8 cellular contexts compared by ENCODE assay signal in genomic region chr3:134485075-134485536, GRCh38. TPM values are rescaled to one million over a fixed set of nuclear protein-coding genes. Genes with fewer than 3 reads are reported as not detected.
A peak's percentile ranks its signal among the peaks of the same experiment; 100 is the strongest.
DNase-seq lines count a peak whose midpoint lies in the region; ATAC-seq and TF ChIP-seq lines count a peak whose summit lies in the region.

No MANE protein-coding gene starts in this region.

- ATAC-seq in GM21526 (IDR thresholded peaks at IDR 0.05; ENCODE audit: low FRiP score, unreplicated experiment): peak; percentile 17
- peak; percentile 5 for ATAC-seq in activated naive CD8-positive, alpha-beta T cell treated with anti-CD3 and anti-CD28 coated beads, Interleukin-2, amount 50 U/mL, for 24 hours

- peak overlapping the region; percentile 94 for H3K4me3 Mint-ChIP-seq in activated naive CD8-positive, alpha-beta T cell treated with anti-CD3 and anti-CD28 coated beads, Interleukin-2, amount 50 U/mL, for 24 hours

- peaks cover 8% of the 10 kb centered on the region; the same call in 1 of the 2 replicates for H3K36me3 ChIP-seq in iPS DF 6.9 (ENCODE audit: control insufficient read depth, insufficient read depth, low read length)
- H3K36me3 ChIP-seq in smooth muscle cell (ENCODE audit: low read depth): peaks cover 4% of the 10 kb centered on the region

- TF ChIP-seq CTCF in smooth muscle cell (IDR thresholded peaks at IDR 0.05; ENCODE audit: borderline replicate concordance, insufficient read depth, poor library complexity, severe bottlenecking): no peak

- H3K27ac ChIP-seq in iPS DF 6.9 (ENCODE audit: low read length): no peak overlapping the region
- peak overlapping the region; percentile 96 for H3K27ac ChIP-seq in smooth muscle cell (ENCODE audit: low read depth)

- H3K9me3 ChIP-seq in iPS DF 6.9 (ENCODE audit: control insufficient read depth, insufficient read depth, low read length): no peaks in the 10 kb centered on the region
- no peaks in the 10 kb centered on the region for H3K9me3 ChIP-seq in smooth muscle cell (replicated peaks; ENCODE audit: low read depth)

- no CpG with 5 or more reads among the region's 14 CpGs for WGBS in iPS DF 6.9 (ENCODE audit: insufficient coverage, insufficient read length)
- 3% methylated on average over 14 of the region's 14 CpGs for WGBS in smooth muscle cell (ENCODE audit: low lambda C conversion rate)

- H3K9me3 Mint-ChIP-seq in activated naive CD8-positive, alpha-beta T cell treated with anti-CD3 and anti-CD28 coated beads, Interleukin-2, amount 50 U/mL, for 24 hours: no peaks in the 10 kb centered on the region

- H3K4me1 Mint-ChIP-seq in activated naive CD8-positive, alpha-beta T cell treated with anti-CD3 and anti-CD28 coated beads, Interleukin-2, amount 50 U/mL, for 24 hours: peaks cover 47% of the 10 kb centered on the region

- peak overlapping the region; percentile 94 for H3K9ac ChIP-seq in smooth muscle cell (ENCODE audit: low read depth)

- H2AFZ ChIP-seq in smooth muscle cell (ENCODE audit: low read depth): peak overlapping the region; percentile 74

- H3K79me2 ChIP-seq in smooth muscle cell (ENCODE audit: low read depth): peaks cover 50% of the 10 kb centered on the region

- H3K4me1 ChIP-seq in iPS DF 6.9 (ENCODE audit: control insufficient read depth, insufficient read depth, low read length): peaks cover 3% of the 10 kb centered on the region; the same call in 1 of the 2 replicates
- H3K4me1 ChIP-seq in smooth muscle cell (ENCODE audit: low read depth): peaks cover 16% of the 10 kb centered on the region

- H3K36me3 Mint-ChIP-seq in activated naive CD8-positive, alpha-beta T cell treated with anti-CD3 and anti-CD28 coated beads, Interleukin-2, amount 50 U/mL, for 24 hours (ENCODE audit: low read depth): peaks cover 27% of the 10 kb centered on the region

- peaks cover 10% of the 10 kb centered on the region for H4K20me1 ChIP-seq in smooth muscle cell (ENCODE audit: low read depth)

- DNase-seq in NCI-H1694 (lab: John Stamatoyannopoulos, UW) (peak; percentile 21), NCI-H1694 treated with DMSO at 0.1 percent for 48 hours (lab: John Stamatoyannopoulos, UW) (no peak), Kasumi-1 (lab: John Stamatoyannopoulos, UW) (peak; percentile 55 to 65), iPS DF 6.9 (ENCODE audit: low read depth, low spot score) (no peak), smooth muscle cell (lab: John Stamatoyannopoulos, UW; ENCODE audit: unreplicated experiment) (no peak)
- no peak for DNase-seq in activated naive CD8-positive, alpha-beta T cell treated with anti-CD3 and anti-CD28 coated beads, Interleukin-2, amount 50 U/mL, for 24 hours
- no peak for DNase-seq in stimulated activated CD4-positive, alpha-beta T cell treated with anti-CD3 and anti-CD28 coated beads, Interleukin-12 subunit alpha, Interleukin-12 subunit beta, amount 100 ng/mL, for 4 hours

- H3K27me3 Mint-ChIP-seq in activated naive CD8-positive, alpha-beta T cell treated with anti-CD3 and anti-CD28 coated beads, Interleukin-2, amount 50 U/mL, for 24 hours: no peaks in the 10 kb centered on the region

- H3K4me2 ChIP-seq in smooth muscle cell: peak overlapping the region; percentile 98

- H3K27ac Mint-ChIP-seq in activated naive CD8-positive, alpha-beta T cell treated with anti-CD3 and anti-CD28 coated beads, Interleukin-2, amount 50 U/mL, for 24 hours: peak overlapping the region; percentile 97

- H3K27me3 ChIP-seq in iPS DF 6.9 (ENCODE audit: control insufficient read depth, insufficient read depth, low read length): no peaks in the 10 kb centered on the region
- no peaks in the 10 kb centered on the region for H3K27me3 ChIP-seq in smooth muscle cell (ENCODE audit: low read depth)

- H3F3A ChIP-seq in smooth muscle cell (ENCODE audit: low read depth): no peaks in the 10 kb centered on the region

- peak overlapping the region; percentile 65; the same call in 1 of the 2 replicates for H3K4me3 ChIP-seq in iPS DF 6.9 (ENCODE audit: low read length)
- peak overlapping the region; percentile 85 for H3K4me3 ChIP-seq in smooth muscle cell

RNA-seq across cellular contexts. Expression of gene ANAPC13, which starts 0.7 kb away (rescaled TPM):
- total RNA-seq in smooth muscle cell: 115 and 119 TPM in 2 replicates
- polyA plus RNA-seq in smooth muscle cell: 93.8 and 114 TPM in 2 replicates

RNA-seq across cellular contexts. Expression of gene CEP63, which starts 0.8 kb away (rescaled TPM):
- total RNA-seq in smooth muscle cell: 16.9 and 20.2 TPM in 2 replicates
- polyA plus RNA-seq in smooth muscle cell: 21.4 and 24.5 TPM in 2 replicates

Comparison
In these comparisons a context has a peak if more than half of its experiments do, and no peak if none do; other contexts are left out.
1. DNase-seq: peak in NCI-H1694 (single experiment) and Kasumi-1 (2 of 2); none in NCI-H1694 treated with DMSO at 0.1 percent for 48 hours (single experiment), activated naive CD8-positive, alpha-beta T cell treated with anti-CD3 and anti-CD28 coated beads, Interleukin-2, amount 50 U/mL, for 24 hours (single experiment), iPS DF 6.9 (single experiment), smooth muscle cell (single experiment) and stimulated activated CD4-positive, alpha-beta T cell treated with anti-CD3 and anti-CD28 coated beads, Interleukin-12 subunit alpha, Interleukin-12 subunit beta, amount 100 ng/mL, for 4 hours (single experiment).